Comparison of ENCODE assay signal across 8 cellular contexts in genomic region chr16:30356401-30357084, GRCh38. TPM values are rescaled to one million over a fixed set of nuclear protein-coding genes. Genes with fewer than 3 reads are reported as not detected.
DNase-seq lines count a peak whose midpoint lies in the region; ATAC-seq and TF ChIP-seq lines count a peak whose summit lies in the region.

No MANE protein-coding gene starts in this region.

- no peak overlapping the region for H2BK12ac ChIP-seq in trophoblast cell (ENCODE audit: low read length)

- H3K18ac ChIP-seq in trophoblast cell (ENCODE audit: low read length) = no peak overlapping the region

- peak overlapping the region; percentile 9 for H2AK5ac ChIP-seq in trophoblast cell (ENCODE audit: low read length)

- H2AFZ ChIP-seq in PC-9 (no peak overlapping the region), trophoblast cell (ENCODE audit: insufficient read depth, low read length, poor library complexity) (peak overlapping the region; percentile 9)

- H3K9me2 ChIP-seq in PC-9 (ENCODE audit: insufficient read depth) = no peaks in the 10 kb centered on the region

- H2BK5ac ChIP-seq in trophoblast cell (ENCODE audit: low read depth, low read length, poor library complexity) = no peak overlapping the region

- no peak for TF ChIP-seq CTCF in GM12864 (IDR thresholded peaks at IDR 0.05; ENCODE audit: low read depth, low read length, missing control alignments)
- TF ChIP-seq CTCF in PC-9 (conservative IDR thresholded peaks at IDR 0.05) = no peak
- TF ChIP-seq CTCF in esophagus squamous epithelium (IDR thresholded peaks at IDR 0.05) = no peak

- H3K14ac ChIP-seq in trophoblast cell (ENCODE audit: low read length) = peak overlapping the region; percentile 4

- intact Hi-C loops in PC-9 (cut with micrococcal nuclease; ENCODE audit: unreplicated experiment) (loop anchor here (5.0 kb wide), 1 partner anchor 264 kb away; the partner anchor contains the start of gene TBX6), esophagus squamous epithelium (cut with DNase I) (no loop called here)

- H4K12ac ChIP-seq in trophoblast cell (ENCODE audit: low read depth, low read length) = peak overlapping the region; percentile 76

- no peak overlapping the region for H3K23ac ChIP-seq in trophoblast cell (ENCODE audit: low read length)

- DNase-seq in GM12864 (ENCODE audit: low read depth) = no peak
- DNase-seq in PC-9 = peak in 1 of 2 experiments; percentile 40
- DNase-seq in esophagus squamous epithelium (lab: John Stamatoyannopoulos, UW) = no peak
- DNase-seq in trophoblast cell = no peak
- no peak for DNase-seq in stimulated activated CD4-positive, alpha-beta T cell treated with anti-CD3 and anti-CD28 coated beads, Interleukin-12 subunit alpha, Interleukin-12 subunit beta, amount 100 ng/mL, for 4 hours
- no peak for DNase-seq in DMS 273 treated with DMSO at 0.1 percent for 48 hours (lab: John Stamatoyannopoulos, UW)

- no peak overlapping the region for H3K9ac ChIP-seq in trophoblast cell (ENCODE audit: low read length)

- WGBS in esophagus squamous epithelium, 2 donors = 73 to 100% methylated on average over 3 to 9 of the region's 12 CpGs
- no CpG with 5 or more reads among the region's 12 CpGs for WGBS in trophoblast cell (ENCODE audit: extremely low coverage, insufficient coverage, insufficient read length)

- H3K36me3 ChIP-seq in PC-9 (ENCODE audit: low read depth) (peaks cover 16% of the 10 kb centered on the region), esophagus squamous epithelium (peaks cover 25 to 76% (median 26%) of the 10 kb centered on the region in 3 donors), trophoblast cell (ENCODE audit: control insufficient read depth in 1 of 2, insufficient read depth in 2 of 2, low read length in 2 of 2) (peaks cover 59 to 63% of the 10 kb centered on the region in 2 experiments)

- H3K4me3 ChIP-seq in GM12864 (ENCODE audit: low read depth, low read length) (peak overlapping the region; percentile 77), PC-9 (peak overlapping the region; percentile 99), esophagus squamous epithelium (peak overlapping the region in 3 of 4 donors; percentile 67 to 99 (median 89)), trophoblast cell (ENCODE audit: low read depth, low read length) (no peak overlapping the region)

- H3F3A ChIP-seq in PC-9 (ENCODE audit: insufficient read depth, low read depth) = peaks cover 34% of the 10 kb centered on the region

- no peak for TF ChIP-seq POLR2A in esophagus squamous epithelium (IDR thresholded peaks at IDR 0.05)

- H4K20me1 ChIP-seq in PC-9 (ENCODE audit: insufficient read depth) = peaks cover 6% of the 10 kb centered on the region

- H3K4me1 ChIP-seq in PC-9 (replicated peaks; ENCODE audit: insufficient read depth) (peaks cover 19% of the 10 kb centered on the region), esophagus squamous epithelium (peaks cover 34 to 68% (median 37%) of the 10 kb centered on the region in 3 donors), trophoblast cell (ENCODE audit: control insufficient read depth in 1 of 2, insufficient read depth in 2 of 2, low read length in 2 of 2) (peaks cover 19 to 20% of the 10 kb centered on the region in 2 experiments)

- H3K27me3 ChIP-seq in PC-9 (ENCODE audit: insufficient read depth, low read depth) (no peaks in the 10 kb centered on the region), esophagus squamous epithelium (no peaks in the 10 kb centered on the region), trophoblast cell (ENCODE audit: insufficient read depth, low read length) (no peaks in the 10 kb centered on the region)

- H4K8ac ChIP-seq in trophoblast cell (ENCODE audit: low read depth, low read length) = peak overlapping the region; percentile 90

- H3K4ac ChIP-seq in trophoblast cell (ENCODE audit: low read depth, low read length) = no peak overlapping the region

- CTCF ChIA-PET in PC-9 (lab: Charles Lee) = no interaction called here

- ATAC-seq in HG03457 (IDR thresholded peaks at IDR 0.05; ENCODE audit: unreplicated experiment) = no peak
- ATAC-seq in HG03135 (IDR thresholded peaks at IDR 0.05; ENCODE audit: unreplicated experiment) = no peak

- H3K79me2 ChIP-seq in PC-9 (ENCODE audit: low read depth) (peaks cover 28% of the 10 kb centered on the region), trophoblast cell (ENCODE audit: control insufficient read depth, insufficient read depth, low read length, poor library complexity) (peaks cover 10% of the 10 kb centered on the region)

- POLR2A ChIA-PET in PC-9 (lab: Charles Lee; ENCODE audit: unreplicated experiment) = interaction anchor here (0.7 kb wide), 3 partner anchors 61 to 303 kb away, joined by 3 to 16 read pairs (median 4); a partner anchor contains a TSS

- peak overlapping the region; percentile 83 for H3K4me2 ChIP-seq in PC-9
- H3K4me2 ChIP-seq in trophoblast cell (ENCODE audit: low read length) = no peak overlapping the region

- H3K79me1 ChIP-seq in trophoblast cell (ENCODE audit: low read length) = peaks cover 15% of the 10 kb centered on the region

- H2BK120ac ChIP-seq in trophoblast cell (ENCODE audit: insufficient read depth, low read length, poor library complexity) = no peak overlapping the region

- peak overlapping the region; percentile 93 for H4K91ac ChIP-seq in trophoblast cell (ENCODE audit: low read depth, low read length)

- H3K9me3 ChIP-seq in PC-9 (ENCODE audit: insufficient read depth, low read depth) (no peaks in the 10 kb centered on the region), esophagus squamous epithelium (no peaks in the 10 kb centered on the region), trophoblast cell (ENCODE audit: insufficient read depth, low read depth, low read length) (no peaks in the 10 kb centered on the region)

- no TSS peak for BruUV-seq in PC-9 (replicated peaks; lab: Mats Ljungman, UMichigan)

- H3K27ac ChIP-seq in PC-9 (peak overlapping the region; percentile 82), esophagus squamous epithelium (peak overlapping the region; percentile 90 to 98 (median 98)), trophoblast cell (ENCODE audit: low read depth, low read length) (peak overlapping the region; percentile 79)

RNA-seq across cellular contexts. Expression of gene CD2BP2, which starts 1.4 kb away (rescaled TPM):
- total RNA-seq in PC-9 (2021) (84.6 TPM in 2 replicates), esophagus squamous epithelium (10 to 100 TPM; 21.9 to 38.0 (median 28.5) TPM)
- 35.5 and 38.3 TPM in 2 replicates for polyA plus RNA-seq in trophoblast cell (2013)

RNA-seq across cellular contexts. Expression of gene TBC1D10B, which starts 13.8 kb away (rescaled TPM):
- total RNA-seq in PC-9 (2021) = 85.0 and 90.8 TPM in 2 replicates
- total RNA-seq in esophagus squamous epithelium = 10 to 100 TPM; 21.9 to 33.9 (median 26.1) TPM
- 29.4 and 29.9 TPM in 2 replicates for polyA plus RNA-seq in trophoblast cell (2013)

RNA-seq across cellular contexts. Expression of gene MYL11, which starts 18.1 kb away (rescaled TPM):
- total RNA-seq in PC-9 (2021) (1.4 and 2.6 TPM in 2 replicates), esophagus squamous epithelium (not detected)
- 4.0 and 5.0 TPM in 2 replicates for polyA plus RNA-seq in trophoblast cell (2013)

RNA-seq across cellular contexts. Expression of gene SEPTIN1, which starts 25.8 kb away (rescaled TPM):
- 6.7 and 7.6 TPM in 2 replicates for total RNA-seq in PC-9 (2021)
- 1 to 10 TPM; 1.2 to 7.1 (median 2.7) TPM for total RNA-seq in esophagus squamous epithelium
- 1.3 and 1.5 TPM in 2 replicates for polyA plus RNA-seq in trophoblast cell (2013)

RNA-seq across cellular contexts. Expression of gene ZNF48, which starts 38.7 kb away (rescaled TPM):
- 20.1 and 25.9 TPM in 2 replicates for total RNA-seq in PC-9 (2021)
- total RNA-seq in esophagus squamous epithelium = 1 to 10 TPM; 2.8 to 5.9 (median 4.5) TPM
- 11.6 and 12.1 TPM in 2 replicates for polyA plus RNA-seq in trophoblast cell (2013)
